ENCODE assay signal across 17 cellular contexts in the genomic region with DNA sequence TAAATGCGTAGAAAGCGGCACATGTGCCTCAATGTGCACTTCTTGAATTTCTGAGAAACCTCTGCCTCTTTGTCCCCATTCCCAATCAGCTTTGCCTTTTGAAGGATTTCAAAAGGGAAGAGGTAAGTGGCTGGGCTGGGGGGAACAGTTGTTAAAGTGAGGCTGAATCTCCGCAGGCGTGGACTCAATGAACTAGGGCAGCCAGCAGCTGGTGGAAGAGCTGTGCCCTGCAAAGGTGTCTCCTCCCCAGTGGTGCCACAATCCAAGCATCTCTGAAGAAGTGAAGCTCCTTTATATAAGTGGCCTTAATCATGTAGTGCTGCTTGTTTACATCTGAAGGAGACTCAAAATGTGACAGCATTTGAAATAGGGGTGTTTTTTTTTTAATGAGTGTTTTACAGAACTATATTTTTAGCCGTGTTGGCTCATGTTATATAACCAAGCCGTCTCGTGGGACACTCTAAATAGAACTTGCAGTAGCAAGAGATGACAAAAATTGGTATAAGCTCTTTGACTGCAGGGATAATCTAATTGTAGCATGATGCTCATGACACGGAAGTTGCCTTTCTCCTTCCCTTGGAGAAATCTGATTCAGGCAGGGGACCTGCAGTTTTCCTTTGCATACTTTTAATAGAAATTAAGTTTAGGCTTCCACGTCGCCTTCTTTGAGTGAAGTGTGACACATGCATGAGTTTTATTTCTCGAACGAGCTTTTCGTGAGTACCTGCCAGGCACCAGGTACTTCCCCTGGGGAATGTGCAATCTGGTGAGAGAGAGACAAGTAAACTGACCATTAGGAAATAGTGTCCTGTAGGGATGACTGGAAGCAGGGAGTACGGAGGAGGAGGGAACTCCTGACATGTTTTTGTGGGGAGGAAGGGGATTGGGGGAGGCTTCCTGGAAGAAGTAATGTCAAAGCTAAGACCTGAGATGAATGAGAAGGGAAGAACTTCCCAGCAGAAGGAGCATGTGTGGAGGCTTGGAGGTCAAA.
DNase-seq lines count a peak whose midpoint lies in the region; ATAC-seq and TF ChIP-seq lines count a peak whose summit lies in the region.
"Had no signal": no experiment of that assay in that cellular context is flagged by ENCODE, and none has a peak within 500 bp of the region (broad histone marks: within the 10 kb centered on the region; RNA-seq: fewer than 3 reads in every experiment).

No MANE protein-coding gene starts in this region.

- DNase-seq in activated CD8-positive, alpha-beta T cell treated with anti-CD3 and anti-CD28 coated beads for 36 hours: no peak
- DNase-seq in left lobe of liver (ENCODE audit: low spot score): no peak
- no peak for DNase-seq in stimulated activated naive B cell treated with anti-CD40 and anti-IgM and Interleukin-4, amounts not matched to agents 10 μg/mL and 1 μg/mL and 100 μg/mL, for 72 hours
- DNase-seq in PC-9: no peak
- DNase-seq: ACHN; CD8-positive, alpha-beta memory T cell; GF-D8; GOT3; NCI-H1436 treated with DMSO at 0.1 percent for 48 hours; NCI-H2081 treated with DMSO at 0.1 percent for 48 hours; NCI-H226; NCI-H526 treated with DMSO at 0.1 percent for 48 hours; OCI-M1 had no signal

- H3K27ac ChIP-seq in cingulate gyrus (ENCODE audit: low read depth, low read length): peak overlapping the region; percentile 73
- no peak overlapping the region for H3K27ac ChIP-seq in PC-9

- no peaks in the 10 kb centered on the region for H4K20me1 ChIP-seq in PC-9 (ENCODE audit: insufficient read depth)

- H3K4me3 ChIP-seq in PC-9: no peak overlapping the region

- H3K9me3 Mint-ChIP-seq in activated CD8-positive, alpha-beta T cell treated with anti-CD3 and anti-CD28 coated beads for 36 hours: peaks cover 9% of the 10 kb centered on the region
- peaks cover 0 to 3% of the 10 kb centered on the region in 2 donors for H3K9me3 Mint-ChIP-seq in stimulated activated naive B cell treated with anti-CD40 and anti-IgM and Interleukin-4, amounts not matched to agents 10 μg/mL and 1 μg/mL and 100 μg/mL, for 72 hours
- H3K9me3 Mint-ChIP-seq: CD8-positive, alpha-beta memory T cell had no signal

- no peaks in the 10 kb centered on the region for H3K36me3 ChIP-seq in PC-9 (ENCODE audit: low read depth)

- intact Hi-C loops in activated CD8-positive, alpha-beta T cell treated with anti-CD3 and anti-CD28 coated beads for 36 hours (cut with micrococcal nuclease): no loop called here
- intact Hi-C loops in PC-9 (cut with micrococcal nuclease; ENCODE audit: unreplicated experiment): no loop called here

- H3K4me2 ChIP-seq in PC-9: no peak overlapping the region

- CTCF ChIA-PET in activated CD8-positive, alpha-beta T cell treated with anti-CD3 and anti-CD28 coated beads for 36 hours (lab: Charles Lee): no interaction called here
- CTCF ChIA-PET in PC-9 (lab: Charles Lee): interaction anchor here (0.6 kb wide), 1 partner anchor 79 kb away, joined by 3 read pairs; no protein-coding TSS in a partner anchor

- H3K79me2 ChIP-seq in PC-9 (ENCODE audit: low read depth): no peaks in the 10 kb centered on the region

- peak overlapping the region; percentile 43 for H3K27ac Mint-ChIP-seq in activated CD8-positive, alpha-beta T cell treated with anti-CD3 and anti-CD28 coated beads for 36 hours
- peak overlapping the region; percentile 33 for H3K27ac Mint-ChIP-seq in stimulated activated naive B cell treated with anti-CD40 and anti-IgM and Interleukin-4, amounts not matched to agents 10 μg/mL and 1 μg/mL and 100 μg/mL, for 72 hours
- H3K27ac Mint-ChIP-seq: B cell had no signal

- no peaks in the 10 kb centered on the region for H3K27me3 Mint-ChIP-seq in activated CD8-positive, alpha-beta T cell treated with anti-CD3 and anti-CD28 coated beads for 36 hours
- H3K27me3 Mint-ChIP-seq in stimulated activated naive B cell treated with anti-CD40 and anti-IgM and Interleukin-4, amounts not matched to agents 10 μg/mL and 1 μg/mL and 100 μg/mL, for 72 hours: no peaks in the 10 kb centered on the region
- H3K27me3 Mint-ChIP-seq: B cell; CD8-positive, alpha-beta memory T cell had no signal

- no peak for ATAC-seq in activated CD8-positive, alpha-beta T cell treated with anti-CD3 and anti-CD28 coated beads for 36 hours
- ATAC-seq in left lobe of liver: peak; percentile 79
- ATAC-seq in stimulated activated naive B cell treated with anti-CD40 and anti-IgM and Interleukin-4, amounts not matched to agents 10 μg/mL and 1 μg/mL and 100 μg/mL, for 72 hours (replicated peaks): no peak
- ATAC-seq in GM21619 (IDR thresholded peaks at IDR 0.05; ENCODE audit: unreplicated experiment): no peak
- no peak for ATAC-seq in GM18858 (IDR thresholded peaks at IDR 0.05; ENCODE audit: unreplicated experiment)

- H3K27me3 ChIP-seq in PC-9 (ENCODE audit: insufficient read depth, low read depth): no peaks in the 10 kb centered on the region

- no peaks in the 10 kb centered on the region for H3K9me3 ChIP-seq in PC-9 (ENCODE audit: insufficient read depth, low read depth)

- peaks cover 88% of the 10 kb centered on the region for H3K36me3 Mint-ChIP-seq in activated CD8-positive, alpha-beta T cell treated with anti-CD3 and anti-CD28 coated beads for 36 hours (ENCODE audit: low read depth)
- peaks cover 76 to 83% of the 10 kb centered on the region in 2 donors for H3K36me3 Mint-ChIP-seq in stimulated activated naive B cell treated with anti-CD40 and anti-IgM and Interleukin-4, amounts not matched to agents 10 μg/mL and 1 μg/mL and 100 μg/mL, for 72 hours

- POLR2A ChIA-PET in activated CD8-positive, alpha-beta T cell treated with anti-CD3 and anti-CD28 coated beads for 36 hours (lab: Charles Lee): no interaction called here
- POLR2A ChIA-PET in PC-9 (lab: Charles Lee; ENCODE audit: unreplicated experiment): no interaction called here

- no peak overlapping the region for H3K4me3 Mint-ChIP-seq in activated CD8-positive, alpha-beta T cell treated with anti-CD3 and anti-CD28 coated beads for 36 hours
- no peak overlapping the region for H3K4me3 Mint-ChIP-seq in stimulated activated naive B cell treated with anti-CD40 and anti-IgM and Interleukin-4, amounts not matched to agents 10 μg/mL and 1 μg/mL and 100 μg/mL, for 72 hours
- H3K4me3 Mint-ChIP-seq: B cell; CD8-positive, alpha-beta memory T cell had no signal

- BruUV-seq in PC-9 (replicated peaks; lab: Mats Ljungman, UMichigan): no TSS peak

- no peaks in the 10 kb centered on the region for H3K9me2 ChIP-seq in PC-9 (ENCODE audit: insufficient read depth)

- no peaks in the 10 kb centered on the region for H3F3A ChIP-seq in PC-9 (ENCODE audit: insufficient read depth, low read depth)

- no peak for TF ChIP-seq CTCF in activated CD8-positive, alpha-beta T cell treated with anti-CD3 and anti-CD28 coated beads for 36 hours (IDR thresholded peaks at IDR 0.05)
- TF ChIP-seq CTCF in PC-9 (conservative IDR thresholded peaks at IDR 0.05): no peak

- peaks cover 16% of the 10 kb centered on the region for H3K4me1 Mint-ChIP-seq in activated CD8-positive, alpha-beta T cell treated with anti-CD3 and anti-CD28 coated beads for 36 hours (ENCODE audit: low read depth)
- H3K4me1 Mint-ChIP-seq in stimulated activated naive B cell treated with anti-CD40 and anti-IgM and Interleukin-4, amounts not matched to agents 10 μg/mL and 1 μg/mL and 100 μg/mL, for 72 hours: peaks cover 10 to 11% of the 10 kb centered on the region in 2 donors
- H3K4me1 Mint-ChIP-seq: B cell had no signal

- H3K4me1 ChIP-seq in PC-9 (replicated peaks; ENCODE audit: insufficient read depth): no peaks in the 10 kb centered on the region

- H2AFZ ChIP-seq in PC-9: no peak overlapping the region
